In genomic region chr13:111313911-111314425, GRCh38 we compare ENCODE assay signal across 24 cellular contexts. TPM values are rescaled to one million over a fixed set of nuclear protein-coding genes. Genes with fewer than 3 reads are reported as not detected.
"Had no signal": no experiment of that assay in that cellular context is flagged by ENCODE, and none has a peak within 500 bp of the region (broad histone marks: within the 10 kb centered on the region; RNA-seq: fewer than 3 reads in every experiment).

No MANE protein-coding gene starts in this region.

- H3K27me3 Mint-ChIP-seq: naive B cell had no signal

- H3K27me3 ChIP-seq: sigmoid colon, stomach, transverse colon had no signal

- H3K9me3 ChIP-seq: thoracic aorta had no signal

- H3K27ac ChIP-seq: coronary artery, parathyroid adenoma, sigmoid colon, skin epidermis, stomach, thoracic aorta, transverse colon had no signal

- H3K4me1 Mint-ChIP-seq: endodermal cell, nephron had no signal

- H2AFZ ChIP-seq: parathyroid adenoma had no signal

- DNase-seq: caudate nucleus; effector CD4-positive, alpha-beta T cell; endodermal cell; immature natural killer cell; left colon; left ventricle myocardium superior; mesenchymal stem cell; midbrain; naive B cell; sigmoid colon; stimulated activated CD4-positive, alpha-beta T cell treated with anti-CD3 and anti-CD28 coated beads, Interleukin-2, amount 100 ng/mL, for 48 hours; stomach; substantia nigra; transverse colon had no signal

- ATAC-seq: left colon, left ventricle myocardium superior had no signal

- H3K4me1 ChIP-seq: parathyroid adenoma, sigmoid colon, stomach, transverse colon had no signal

- H3K27ac Mint-ChIP-seq: endodermal cell, immature natural killer cell, nephron had no signal

- H3K9ac ChIP-seq: parathyroid adenoma had no signal

- H3K4me3 Mint-ChIP-seq: endodermal cell, immature natural killer cell, naive B cell, nephron had no signal

- H3K4me3 ChIP-seq: coronary artery, lung, sigmoid colon, skin epidermis, stomach, thoracic aorta, transverse colon had no signal

- H3K36me3 ChIP-seq: thoracic aorta, transverse colon had no signal

RNA-seq across cellular contexts. Expression of gene TEX29, which starts 6.5 kb away (rescaled TPM):
- total RNA-seq: frontal cortex, kidney epithelial cell, pulmonary artery endothelial cell, stomach, thoracic aorta, transverse colon, urinary bladder had no signal
